Comparison of ENCODE assay signal across 8 cellular contexts in the genomic region with DNA sequence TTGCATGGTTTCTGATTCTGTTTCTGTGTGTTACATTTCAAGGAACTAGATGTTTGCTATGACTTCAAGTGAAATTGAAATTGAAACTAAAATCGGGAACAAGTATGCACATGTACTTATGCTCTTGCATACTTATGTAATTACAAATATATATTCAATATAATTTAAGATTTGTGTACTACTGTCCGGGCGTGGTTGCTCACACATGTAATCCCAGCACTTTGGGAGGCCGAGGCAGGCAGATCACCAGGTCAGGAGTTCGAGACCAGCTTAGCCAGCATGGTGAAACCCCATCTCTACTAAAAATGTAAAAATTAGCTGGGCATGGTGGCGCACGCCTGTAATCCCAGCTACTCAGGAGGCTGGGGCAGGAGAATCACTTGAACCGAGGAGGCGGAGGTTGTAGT. TPM values are rescaled to one million over a fixed set of nuclear protein-coding genes. Genes with fewer than 3 reads are reported as not detected.
DNase-seq lines count a peak whose midpoint lies in the region; ATAC-seq, FAIRE-seq and TF ChIP-seq lines count a peak whose summit lies in the region.
"Not testable (repeated sequence)": the region's sequence is repeated elsewhere in the genome, so short reads cannot be mapped to it uniquely, and the experiment has no call there.

No MANE protein-coding gene starts in this region.

- TF ChIP-seq POLR2A in GM12878 (IDR thresholded peaks at IDR 0.05; ENCODE audit: low read depth, low read length) = not testable (repeated sequence)

- H3K27me3 ChIP-seq in CD8-positive, alpha-beta T cell (ENCODE audit: insufficient read depth, low read length); GM12878 (replicated peaks in 1 of 2; ENCODE audit: control insufficient read depth in 2 of 2, insufficient read depth in 2 of 2, low read length in 1 of 2); keratinocyte (ENCODE audit: control insufficient read depth, extremely low read depth, insufficient read depth, low read length): not testable (repeated sequence)

- SMC1A ChIA-PET in GM12878 (lab: Charles Lee; ENCODE audit: uncharacterized antibody, unreplicated experiment) = interaction anchor here (0.7 to 1.7 kb wide), 7 partner anchors 10 to 356 kb away, joined by 3 to 9 read pairs (median 4); no protein-coding TSS in a partner anchor

- H3K79me2 ChIP-seq in GM12878 (ENCODE audit: control insufficient read depth, insufficient read depth, low read length); keratinocyte (ENCODE audit: control insufficient read depth, insufficient read depth, low read length): not testable (repeated sequence)

- dilution Hi-C loops in keratinocyte (cut with MboI; ENCODE audit: extremely low pct_ligation_motif_present, low sequenced_read_pairs) = not testable (repeated sequence)

- 12% methylated on average over 9 of the region's 9 CpGs for WGBS in GM12878 (ENCODE audit: insufficient coverage, insufficient replicate concordance, low lambda C conversion rate, missing lambda C conversion rate)

- not testable (repeated sequence) for H3K9me3 ChIP-seq in CD8-positive, alpha-beta T cell (ENCODE audit: low read length); GM12878 (replicated peaks; ENCODE audit: control insufficient read depth, insufficient read depth, low read length); keratinocyte (ENCODE audit: control insufficient read depth, low read depth, low read length)

- TF ChIP-seq RAD21 in GM12878 (IDR thresholded peaks at IDR 0.05; ENCODE audit: insufficient read depth, low read depth, low read length) = not testable (repeated sequence)

- H3K4me3 ChIP-seq in CD8-positive, alpha-beta T cell (ENCODE audit: low read depth, low read length) = peak overlapping the region; percentile 29
- H3K4me3 ChIP-seq in WI38 (ENCODE audit: low read depth, low read length) (peak overlapping the region; percentile 16; the same call in 1 of the 2 replicates), keratinocyte (ENCODE audit: control insufficient read depth in 2 of 3, extremely low read depth in 1 of 3, insufficient read depth in 2 of 3, low read depth in 1 of 3, low read length in 3 of 3) (peak overlapping the region in 2 of 3 experiments; percentile 48 to 51)
- H3K4me3 ChIP-seq in GM12878 = not testable (repeated sequence)

- DNase-seq in CD8-positive, alpha-beta T cell = peak in 4 of 7 experiments; percentile 2 to 57 (median 21)
- DNase-seq in GM19239 (ENCODE audit: insufficient read length, low spot score) (peak; percentile 29), GM12878 (ENCODE audit: low read depth, low spot score) (peak; percentile 80)
- not testable (repeated sequence) for DNase-seq in keratinocyte (ENCODE audit: low read depth, low spot score)
- peak; percentile 12 for DNase-seq in stimulated activated CD4-positive, alpha-beta T cell treated with anti-CD3 and anti-CD28 coated beads, Interleukin-4, amount 100 ng/mL, for 24 hours

- H3K4me1 ChIP-seq in CD8-positive, alpha-beta T cell (ENCODE audit: insufficient read depth, low read length); GM12878 (ENCODE audit: control insufficient read depth, insufficient read depth, low read length): not testable (repeated sequence)
- peaks cover 10% of the 10 kb centered on the region for H3K4me1 ChIP-seq in keratinocyte (ENCODE audit: control insufficient read depth, extremely low read depth, insufficient read depth, low read length)

- peak overlapping the region; percentile 80 for H3K4me3 Mint-ChIP-seq in CD8-positive, alpha-beta T cell
- H3K4me3 Mint-ChIP-seq in IgD-negative memory B cell = peak overlapping the region; percentile 75 to 94 (median 86)

- CTCF ChIA-PET in CD8-positive, alpha-beta T cell (lab: Charles Lee) = interaction anchor here (1.0 kb wide), 1 partner anchor 155 kb away, joined by 4 read pairs; no protein-coding TSS in a partner anchor
- CTCF ChIA-PET in GM12878 (lab: Yijun Ruan, JAX) = interaction anchor here (0.6 to 1.1 kb wide), 2 partner anchors 36 to 148 kb away, joined by 3 read pairs; no protein-coding TSS in a partner anchor

- not testable (repeated sequence) for H3K36me3 ChIP-seq in CD8-positive, alpha-beta T cell (ENCODE audit: insufficient read depth, low read length); GM12878 (ENCODE audit: control insufficient read depth in 2 of 2, insufficient read depth in 2 of 2, low read length in 1 of 2); keratinocyte (ENCODE audit: control insufficient read depth in 2 of 2, extremely low read depth in 1 of 2, insufficient read depth in 2 of 2, low read length in 2 of 2)

- not testable (repeated sequence) for H3K27me3 Mint-ChIP-seq in CD8-positive, alpha-beta T cell (ENCODE audit: low read depth); IgD-negative memory B cell

- not testable (repeated sequence) for BruUV-seq in GM12878 (replicated peaks; lab: Mats Ljungman, UMichigan)

- POLR2A ChIA-PET in CD8-positive, alpha-beta T cell (lab: Charles Lee) = interaction anchor here (1.2 to 1.4 kb wide), 2 partner anchors 37 to 92 kb away, joined by 3 to 5 read pairs; no protein-coding TSS in a partner anchor
- POLR2A ChIA-PET in GM12878 (lab: Charles Lee) = interaction anchor here (0.6 to 1.1 kb wide), 7 partner anchors 11 to 91 kb away, joined by 3 to 9 read pairs (median 4); a partner anchor contains a TSS

- H2AFZ ChIP-seq in GM12878 (ENCODE audit: control insufficient read depth, low read depth, low read length) (peak overlapping the region; percentile 59), keratinocyte (ENCODE audit: control insufficient read depth, low read length) (peak overlapping the region; percentile 78)

- H3K27ac Mint-ChIP-seq in CD8-positive, alpha-beta T cell = peak overlapping the region; percentile 89
- peak overlapping the region; percentile 91 to 97 (median 96) for H3K27ac Mint-ChIP-seq in IgD-negative memory B cell

- H3K9me3 Mint-ChIP-seq in CD8-positive, alpha-beta T cell; IgD-negative memory B cell: not testable (repeated sequence)

- not testable (repeated sequence) for H3K9ac ChIP-seq in GM12878 (ENCODE audit: control insufficient read depth, insufficient read depth, low read length)
- H3K9ac ChIP-seq in keratinocyte (ENCODE audit: control insufficient read depth, extremely low read depth, insufficient read depth, low read length) = peak overlapping the region; percentile 33

- H3K9me1 ChIP-seq in keratinocyte (ENCODE audit: control insufficient read depth, extremely low read depth, insufficient read depth, low read length) = not testable (repeated sequence)

- FAIRE-seq in GM19239 (lab: Jason Lieb, UNC) (peak; percentile 89), keratinocyte (lab: Jason Lieb, UNC) (peak; percentile 34)
- not testable (repeated sequence) for FAIRE-seq in GM12878 (lab: Jason Lieb, UNC)

- peaks cover 12% of the 10 kb centered on the region for H3K36me3 Mint-ChIP-seq in CD8-positive, alpha-beta T cell
- H3K36me3 Mint-ChIP-seq in IgD-negative memory B cell = not testable (repeated sequence)

- peaks cover 31% of the 10 kb centered on the region for H3K4me1 Mint-ChIP-seq in CD8-positive, alpha-beta T cell (ENCODE audit: low read depth)
- H3K4me1 Mint-ChIP-seq in IgD-negative memory B cell = peaks cover 41 to 53% (median 42%) of the 10 kb centered on the region in 3 donors

- peak overlapping the region; percentile 56 for H3K27ac ChIP-seq in CD8-positive, alpha-beta T cell (ENCODE audit: low read depth, low read length)
- peak overlapping the region; percentile 68 for H3K27ac ChIP-seq in GM12878 (ENCODE audit: control insufficient read depth, insufficient read depth)
- peak overlapping the region; percentile 61 for H3K27ac ChIP-seq in keratinocyte (ENCODE audit: control insufficient read depth, insufficient read depth, low read length)

- TF ChIP-seq CTCF in CD8-positive, alpha-beta T cell (IDR thresholded peaks at IDR 0.05); WI38 (IDR thresholded peaks at IDR 0.05; ENCODE audit: low read depth, low read length); GM12878 (IDR thresholded peaks at IDR 0.05 in 2 of 3, conservative IDR thresholded peaks at IDR 0.05 in 1 of 3; ENCODE audit: control insufficient read depth in 2 of 3, extremely low read depth in 1 of 3, insufficient read depth in 1 of 3, low read depth in 3 of 3, low read length in 3 of 3); keratinocyte (optimal IDR thresholded peaks at IDR 0.05 in 1 of 3, IDR thresholded peaks at IDR 0.05 in 1 of 3, conservative IDR thresholded peaks at IDR 0.05 in 1 of 3; ENCODE audit: extremely low read depth in 1 of 3, insufficient read depth in 2 of 3, low read length in 3 of 3): not testable (repeated sequence)

- in situ Hi-C loops in GM12878 (cut with MboI) = not testable (repeated sequence)

- ATAC-seq in CD8-positive, alpha-beta T cell = peak; percentile 86
- peak; percentile 85 for ATAC-seq in HG02798 (IDR thresholded peaks at IDR 0.05; ENCODE audit: poor library complexity, unreplicated experiment)
- peak; percentile 92 for ATAC-seq in GM12878

- intact Hi-C loops in CD8-positive, alpha-beta T cell (cut with DNase I, micrococcal nuclease) = loop anchor here in 1 of 2 experiments (2.0 kb wide), 1 partner anchor 38 kb away; a partner anchor contains a TSS
- intact Hi-C loops in GM12878 (cut with micrococcal nuclease; ENCODE audit: unreplicated experiment) = not testable (repeated sequence)

- RAD21 ChIA-PET in GM12878 (lab: Charles Lee; ENCODE audit: unreplicated experiment) = interaction anchor here (0.6 to 1.3 kb wide), 6 partner anchors 10 to 93 kb away, joined by 3 to 4 read pairs (median 3); no protein-coding TSS in a partner anchor

- not testable (repeated sequence) for H4K20me1 ChIP-seq in GM12878 (ENCODE audit: control insufficient read depth, insufficient read depth); keratinocyte (ENCODE audit: control insufficient read depth, extremely low read depth, insufficient read depth, low read length)

- H3K4me2 ChIP-seq in GM12878 (ENCODE audit: control insufficient read depth, insufficient read depth) = peak overlapping the region; percentile 76
- peak overlapping the region; percentile 79 for H3K4me2 ChIP-seq in keratinocyte (ENCODE audit: control insufficient read depth, extremely low read depth, insufficient read depth, low read depth, low read length)

- 0 out of 4 replicates have a peak, but pooled peaks of 1 of the 2 experiments have one; percentile 53 for TF ChIP-seq EP300 in GM12878 (IDR thresholded peaks at IDR 0.05; ENCODE audit: borderline replicate concordance in 1 of 2, control insufficient read depth in 1 of 2, low read depth in 2 of 2, low read length in 2 of 2)

RNA-seq across cellular contexts. Expression of a gene that starts 37.8 kb away (rescaled TPM):
- total RNA-seq in CD8-positive, alpha-beta T cell = 10 to 100 TPM; 17.7 to 18.3 TPM
- 19.0 TPM for polyA plus RNA-seq in IgD-negative memory B cell
- total RNA-seq in GM12878 (2013; cell fraction: nucleolus; rRNA removed) = 18.7 and 19.0 TPM in 2 replicates
- total RNA-seq in GM12878 (2014; rRNA removed) = 2.4 and 2.8 TPM in 2 replicates
- 2.7 and 2.8 TPM in 2 replicates for total RNA-seq in GM12878 (2014; rRNA removed; fragmentation: Illumina TruSeq; extraction: Trizol)
- 4.6 and 4.8 TPM in 2 replicates for total RNA-seq in GM12878 (2021)
- polyA plus RNA-seq in GM12878 (2011; ENCODE audit: low read depth) = 0.50 TPM
- 7.0 and 9.6 TPM in 2 replicates for polyA plus RNA-seq in GM12878 (2011; rRNA removed)
- 2.6 and 2.9 TPM in 2 replicates for polyA plus RNA-seq in GM12878 (2011; cell fraction: cytosol; rRNA removed)
- 8.2 and 8.8 TPM in 2 replicates for polyA plus RNA-seq in GM12878 (2011; cell fraction: nucleus; rRNA removed)
- polyA plus RNA-seq in GM12878 (2012) = 1.0 and 1.3 TPM in 2 replicates
- 4.1 and 4.5 TPM in 2 replicates for polyA plus RNA-seq in GM12878 (2014; fragmentation: Illumina TruSeq; extraction: Trizol)
- polyA plus RNA-seq in GM12878 (2014; fragmentation: Nextera tagmentation; extraction: Ambion mirVana) = 1 to 10 TPM; 1.4 to 1.5 TPM
- polyA plus RNA-seq in GM12878 (2014; rRNA removed) = 2.4 and 3.3 TPM in 2 replicates
- 1 to 10 TPM; 5.5 to 6.3 TPM for polyA plus RNA-seq in GM12878 (2016; fragmentation: Nextera tagmentation; extraction: Ambion mirVana)
- 6.4 and 8.0 TPM in 2 replicates for polyA minus RNA-seq in GM12878 (2011; rRNA and poly(A)+ RNA removed)
- polyA minus RNA-seq in GM12878 (2011; cell fraction: cytosol; rRNA and poly(A)+ RNA removed) = 2.8 and 3.3 TPM in 2 replicates
- polyA minus RNA-seq in GM12878 (2011; cell fraction: nucleus; rRNA and poly(A)+ RNA removed) = 7.6 and 11.9 TPM in 2 replicates
- polyA plus RNA-seq in keratinocyte = 1.4 to 2.9 TPM (median 2.6 TPM) in 3 replicates
- polyA plus RNA-seq in keratinocyte (2011; ENCODE audit: low read depth) = 9.8 TPM
- polyA plus RNA-seq in keratinocyte (2011; cell fraction: cytosol; rRNA removed) = 1.0 and 1.5 TPM in 2 replicates
- polyA plus RNA-seq in keratinocyte (2011; cell fraction: nucleus; rRNA removed) = 2.4 and 2.5 TPM in 2 replicates
- 1.7 and 4.0 TPM in 2 replicates for polyA plus RNA-seq in keratinocyte (2012; ENCODE audit: low replicate concordance)
- polyA minus RNA-seq in keratinocyte = 0.62 to 3.0 TPM (median 1.5 TPM) in 3 replicates
- polyA minus RNA-seq in keratinocyte (2011; cell fraction: cytosol; rRNA and poly(A)+ RNA removed) = 1.9 TPM
- polyA minus RNA-seq in keratinocyte (2011; cell fraction: nucleus; rRNA and poly(A)+ RNA removed) = 2.0 and 6.7 TPM in 2 replicates
